Comparison of ENCODE assay signal across 1 cellular context in genomic region chr19:45078390-45079062, GRCh38.
TF ChIP-seq lines count a peak whose summit lies in the region.

No MANE protein-coding gene starts in this region.

TF ChIP-seq in GM12878, 131 proteins besides CTCF, POLR2A, EP300 and RAD21:
- no peak for TF ChIP-seq GATAD2B (conservative IDR thresholded peaks at IDR 0.05; ENCODE audit: low read depth)
- TF ChIP-seq SMC3 (IDR thresholded peaks at IDR 0.05; ENCODE audit: borderline replicate concordance, low read length), result no peak
- TF ChIP-seq GABPA (IDR thresholded peaks at IDR 0.05; ENCODE audit: low read depth), result no peak
- no peak for TF ChIP-seq PRDM15 (CRISPR knock-in tag; IDR thresholded peaks at IDR 0.05)
- no peak for TF ChIP-seq NKRF (conservative IDR thresholded peaks at IDR 0.05)
- TF ChIP-seq STAT3 (IDR thresholded peaks at IDR 0.05; ENCODE audit: low read depth, low read length), result no peak
- TF ChIP-seq BHLHE40 (IDR thresholded peaks at IDR 0.05; ENCODE audit: borderline replicate concordance in 1 of 2, low read depth in 2 of 2, low read length in 1 of 2), result no peak
- no peak for TF ChIP-seq CEBPZ (IDR thresholded peaks at IDR 0.05; ENCODE audit: low read depth, low read length)
- no peak for TF ChIP-seq FOXK2 (IDR thresholded peaks at IDR 0.05)
